Comparison of ENCODE assay signal across 20 cellular contexts in genomic region chr14:64159588-64159987, GRCh38.
DNase-seq lines count a peak whose midpoint lies in the region; ATAC-seq and TF ChIP-seq lines count a peak whose summit lies in the region.
"Had no signal": no experiment of that assay in that cellular context is flagged by ENCODE, and none has a peak within 500 bp of the region (broad histone marks: within the 10 kb centered on the region; RNA-seq: fewer than 3 reads in every experiment).

No MANE protein-coding gene starts in this region.

- no peak overlapping the region for H3K27ac ChIP-seq in left ventricle myocardium inferior (replicated peaks)
- no peak overlapping the region for H3K27ac ChIP-seq in right atrium auricular region
- no peak overlapping the region for H3K27ac ChIP-seq in tibial nerve
- H3K27ac ChIP-seq: lower lobe of right lung, suprapubic skin had no signal

- H3K36me3 ChIP-seq in left ventricle myocardium inferior (peaks cover 77% of the 10 kb centered on the region), right atrium auricular region (peaks cover 28% of the 10 kb centered on the region), tibial nerve (peaks cover 0 to 64% (median 0%) of the 10 kb centered on the region in 3 donors)

- WGBS in tibial nerve, 2 donors, result 88 to 90% methylated on average over 3 of the region's 3 CpGs

- H3K4me3 Mint-ChIP-seq in stimulated activated naive B cell treated with anti-CD40 and anti-IgM and Interleukin-4, amounts not matched to agents 10 μg/mL and 1 μg/mL and 100 μg/mL, for 72 hours, result no peak overlapping the region
- no peak overlapping the region for H3K4me3 Mint-ChIP-seq in activated T-cell treated with anti-CD3 and anti-CD28 coated beads, Interleukin-2, amount 50 U/mL, for 72 hours
- H3K4me3 Mint-ChIP-seq: activated CD4-positive, alpha-beta T cell treated with anti-CD3 and anti-CD28 coated beads, Interleukin-2, amount 10 ng/mL, durations not matched to agents 7 days and 5 days; activated naive CD8-positive, alpha-beta T cell treated with anti-CD3 and anti-CD28 coated beads, Interleukin-2, amount 50 U/mL, for 24 hours; dendritic cell treated with granulocyte-macrophage colony-stimulating factor and Interleukin-4, amounts not matched to agents 40 ng/mL and 50 ng/mL, for 4 days had no signal

- no peaks in the 10 kb centered on the region for H3K27me3 ChIP-seq in left ventricle myocardium inferior (ENCODE audit: low read depth)
- no peaks in the 10 kb centered on the region for H3K27me3 ChIP-seq in right atrium auricular region
- no peaks in the 10 kb centered on the region for H3K27me3 ChIP-seq in tibial nerve
- H3K27me3 ChIP-seq: suprapubic skin had no signal

- H3K27ac Mint-ChIP-seq in stimulated activated naive B cell treated with anti-CD40 and anti-IgM and Interleukin-4, amounts not matched to agents 10 μg/mL and 1 μg/mL and 100 μg/mL, for 72 hours, result no peak overlapping the region
- no peak overlapping the region for H3K27ac Mint-ChIP-seq in activated T-cell treated with anti-CD3 and anti-CD28 coated beads, Interleukin-2, amount 50 U/mL, for 72 hours
- H3K27ac Mint-ChIP-seq: activated CD4-positive, alpha-beta T cell treated with anti-CD3 and anti-CD28 coated beads, Interleukin-2, amount 10 ng/mL, durations not matched to agents 7 days and 5 days; activated naive CD8-positive, alpha-beta T cell treated with anti-CD3 and anti-CD28 coated beads, Interleukin-2, amount 50 U/mL, for 24 hours; dendritic cell treated with granulocyte-macrophage colony-stimulating factor and Interleukin-4, amounts not matched to agents 40 ng/mL and 50 ng/mL, for 4 days had no signal

- H3K4me3 ChIP-seq in left ventricle myocardium inferior (no peak overlapping the region), right atrium auricular region (no peak overlapping the region), tibial nerve (no peak overlapping the region)
- H3K4me3 ChIP-seq: lower lobe of right lung, suprapubic skin had no signal

- H3K9me3 ChIP-seq in left ventricle myocardium inferior (replicated peaks) (no peaks in the 10 kb centered on the region), right atrium auricular region (no peaks in the 10 kb centered on the region), tibial nerve (no peaks in the 10 kb centered on the region)
- H3K9me3 ChIP-seq: lower lobe of right lung, suprapubic skin had no signal

- H3K9me3 Mint-ChIP-seq in stimulated activated naive B cell treated with anti-CD40 and anti-IgM and Interleukin-4, amounts not matched to agents 10 μg/mL and 1 μg/mL and 100 μg/mL, for 72 hours, result no peaks in the 10 kb centered on the region
- no peaks in the 10 kb centered on the region for H3K9me3 Mint-ChIP-seq in activated T-cell treated with anti-CD3 and anti-CD28 coated beads, Interleukin-2, amount 50 U/mL, for 72 hours
- H3K9me3 Mint-ChIP-seq: activated CD4-positive, alpha-beta T cell treated with anti-CD3 and anti-CD28 coated beads, Interleukin-2, amount 10 ng/mL, durations not matched to agents 7 days and 5 days; activated naive CD8-positive, alpha-beta T cell treated with anti-CD3 and anti-CD28 coated beads, Interleukin-2, amount 50 U/mL, for 24 hours; dendritic cell treated with granulocyte-macrophage colony-stimulating factor and Interleukin-4, amounts not matched to agents 40 ng/mL and 50 ng/mL, for 4 days had no signal

- H3K4me1 Mint-ChIP-seq in stimulated activated naive B cell treated with anti-CD40 and anti-IgM and Interleukin-4, amounts not matched to agents 10 μg/mL and 1 μg/mL and 100 μg/mL, for 72 hours, result peaks cover 7 to 10% of the 10 kb centered on the region in 2 donors
- no peaks in the 10 kb centered on the region for H3K4me1 Mint-ChIP-seq in activated T-cell treated with anti-CD3 and anti-CD28 coated beads, Interleukin-2, amount 50 U/mL, for 72 hours (ENCODE audit: low read depth)
- H3K4me1 Mint-ChIP-seq: activated CD4-positive, alpha-beta T cell treated with anti-CD3 and anti-CD28 coated beads, Interleukin-2, amount 10 ng/mL, durations not matched to agents 7 days and 5 days; activated naive CD8-positive, alpha-beta T cell treated with anti-CD3 and anti-CD28 coated beads, Interleukin-2, amount 50 U/mL, for 24 hours had no signal

- TF ChIP-seq CTCF in left ventricle myocardium inferior (IDR thresholded peaks at IDR 0.05; ENCODE audit: borderline replicate concordance) (peak; percentile 49), right atrium auricular region (IDR thresholded peaks at IDR 0.05) (peak in 1 of 2 donors; percentile 47), tibial nerve (IDR thresholded peaks at IDR 0.05) (no peak)

- peaks cover 4% of the 10 kb centered on the region in 2 donors for H3K36me3 Mint-ChIP-seq in stimulated activated naive B cell treated with anti-CD40 and anti-IgM and Interleukin-4, amounts not matched to agents 10 μg/mL and 1 μg/mL and 100 μg/mL, for 72 hours
- H3K36me3 Mint-ChIP-seq in activated T-cell treated with anti-CD3 and anti-CD28 coated beads, Interleukin-2, amount 50 U/mL, for 72 hours (ENCODE audit: insufficient read depth in 2 of 2), result no peaks in the 10 kb centered on the region

- TF ChIP-seq EP300 in tibial nerve (IDR thresholded peaks at IDR 0.05), result no peak

- DNase-seq in left ventricle myocardium inferior (no peak), right atrium auricular region (ENCODE audit: low spot score) (no peak), NCI-H69 (lab: John Stamatoyannopoulos, UW) (peak; percentile 45), cerebellar cortex (ENCODE audit: low spot score) (peak; percentile 43), tibial nerve (ENCODE audit: low spot score in 2 of 2) (no peak)
- no peak for DNase-seq in stimulated activated naive B cell treated with anti-CD40 and anti-IgM and Interleukin-4, amounts not matched to agents 10 μg/mL and 1 μg/mL and 100 μg/mL, for 72 hours
- DNase-seq in activated T-cell treated with anti-CD3 and anti-CD28 coated beads, Interleukin-2, amount 50 U/mL, for 72 hours, result no peak
- DNase-seq: activated CD4-positive, alpha-beta T cell treated with anti-CD3 and anti-CD28 coated beads, Interleukin-2, amount 10 ng/mL, durations not matched to agents 7 days and 5 days; activated naive CD8-positive, alpha-beta T cell treated with anti-CD3 and anti-CD28 coated beads, Interleukin-2, amount 50 U/mL, for 24 hours; DMS 273 treated with DMSO at 0.1 percent for 48 hours; Kasumi-1; lower lobe of right lung; NCI-H1048; NCI-H2081; occipital lobe; T-helper 1 cell had no signal

- no peaks in the 10 kb centered on the region for H3K4me1 ChIP-seq in left ventricle myocardium inferior
- no peaks in the 10 kb centered on the region for H3K4me1 ChIP-seq in right atrium auricular region
- no peaks in the 10 kb centered on the region for H3K4me1 ChIP-seq in tibial nerve
- H3K4me1 ChIP-seq: lower lobe of right lung, suprapubic skin had no signal

- peak; percentile 34 to 48 for ATAC-seq in stimulated activated naive B cell treated with anti-CD40 and anti-IgM and Interleukin-4, amounts not matched to agents 10 μg/mL and 1 μg/mL and 100 μg/mL, for 72 hours (replicated peaks)
- no peak for ATAC-seq in GM18858 (IDR thresholded peaks at IDR 0.05; ENCODE audit: unreplicated experiment)
- no peak for ATAC-seq in activated T-cell treated with anti-CD3 and anti-CD28 coated beads, Interleukin-2, amount 50 U/mL, for 72 hours (replicated peaks in 1 of 2)
- ATAC-seq: activated naive CD8-positive, alpha-beta T cell treated with anti-CD3 and anti-CD28 coated beads, Interleukin-2, amount 50 U/mL, for 24 hours; lower lobe of right lung; Right ventricle myocardium inferior had no signal

- H3K27me3 Mint-ChIP-seq in stimulated activated naive B cell treated with anti-CD40 and anti-IgM and Interleukin-4, amounts not matched to agents 10 μg/mL and 1 μg/mL and 100 μg/mL, for 72 hours, result no peaks in the 10 kb centered on the region
- H3K27me3 Mint-ChIP-seq in activated T-cell treated with anti-CD3 and anti-CD28 coated beads, Interleukin-2, amount 50 U/mL, for 72 hours (ENCODE audit: low read depth), result no peaks in the 10 kb centered on the region
- H3K27me3 Mint-ChIP-seq: activated CD4-positive, alpha-beta T cell treated with anti-CD3 and anti-CD28 coated beads, Interleukin-2, amount 10 ng/mL, durations not matched to agents 7 days and 5 days; activated naive CD8-positive, alpha-beta T cell treated with anti-CD3 and anti-CD28 coated beads, Interleukin-2, amount 50 U/mL, for 24 hours; dendritic cell treated with granulocyte-macrophage colony-stimulating factor and Interleukin-4, amounts not matched to agents 40 ng/mL and 50 ng/mL, for 4 days had no signal

- intact Hi-C loops in left ventricle myocardium inferior (cut with micrococcal nuclease), result no loop called here

- TF ChIP-seq POLR2A in tibial nerve (IDR thresholded peaks at IDR 0.05), result no peak

Comparison
In these comparisons a context has a peak if more than half of its experiments do, and no peak if none do; other contexts are left out.
1. DNase-seq: peak in NCI-H69 (single experiment) and cerebellar cortex (single experiment); none in left ventricle myocardium inferior (single experiment), right atrium auricular region (single experiment), stimulated activated naive B cell treated with anti-CD40 and anti-IgM and Interleukin-4, amounts not matched to agents 10 μg/mL and 1 μg/mL and 100 μg/mL, for 72 hours (single experiment), activated T-cell treated with anti-CD3 and anti-CD28 coated beads, Interleukin-2, amount 50 U/mL, for 72 hours (0 of 2) and tibial nerve (0 of 2).
2. ATAC-seq: peak in stimulated activated naive B cell treated with anti-CD40 and anti-IgM and Interleukin-4, amounts not matched to agents 10 μg/mL and 1 μg/mL and 100 μg/mL, for 72 hours (2 of 2); none in GM18858 (single experiment) and activated T-cell treated with anti-CD3 and anti-CD28 coated beads, Interleukin-2, amount 50 U/mL, for 72 hours (0 of 2).